In the genomic region with DNA sequence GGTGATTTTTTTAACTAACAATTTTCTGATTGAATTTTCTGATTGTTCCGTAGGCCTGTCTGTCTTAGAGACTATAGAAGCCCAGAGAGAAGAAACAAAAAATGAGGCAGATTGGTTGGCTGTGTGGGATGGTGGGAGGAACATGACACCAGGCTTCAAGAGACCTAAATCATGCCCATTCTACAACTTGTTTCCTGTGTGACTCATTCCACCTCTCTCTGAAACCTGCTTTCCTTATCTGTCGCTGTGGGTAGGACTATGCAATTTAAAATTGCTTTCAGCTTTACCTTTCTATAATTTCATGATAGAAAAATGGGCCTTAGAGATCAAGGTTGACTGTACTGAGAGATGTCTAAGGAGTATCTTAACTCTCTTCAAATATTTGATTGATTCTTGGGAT, we compare ENCODE assay signal across 8 cellular contexts. TPM values are rescaled to one million over a fixed set of nuclear protein-coding genes. Genes with fewer than 3 reads are reported as not detected.
A peak's percentile ranks its signal among the peaks of the same experiment; 100 is the strongest.
DNase-seq lines count a peak whose midpoint lies in the region; ATAC-seq and TF ChIP-seq lines count a peak whose summit lies in the region.

No MANE protein-coding gene starts in this region.

- no peak overlapping the region for H3K4me3 ChIP-seq in Jurkat, Clone E6-1 (ENCODE audit: low read length)
- no peak overlapping the region for H3K4me3 ChIP-seq in mesendoderm (ENCODE audit: low read length)
- no peak overlapping the region for H3K4me3 ChIP-seq in endodermal cell (ENCODE audit: low read length)
- no peak overlapping the region for H3K4me3 ChIP-seq in transverse colon

- H3K36me3 ChIP-seq in mesendoderm (ENCODE audit: control insufficient read depth, insufficient read depth, low read length) (no peaks in the 10 kb centered on the region), endodermal cell (ENCODE audit: control insufficient read depth, insufficient read depth, low read length) (peaks cover 5% of the 10 kb centered on the region), transverse colon (peaks cover 0 to 7% (median 2%) of the 10 kb centered on the region in 4 donors)

- no peaks in the 10 kb centered on the region for H3K9me3 Mint-ChIP-seq in endodermal cell
- H3K9me3 Mint-ChIP-seq in glutamatergic neuron (ENCODE audit: unreplicated experiment), result no peaks in the 10 kb centered on the region

- H4K8ac ChIP-seq in mesendoderm (ENCODE audit: low read depth, low read length), result no peak overlapping the region

- in situ Hi-C loops in GM13976 (cut with MboI; ENCODE audit: low sequenced_read_pairs, unreplicated experiment), result no loop called here
- in situ Hi-C loops in transverse colon (cut with MboI; ENCODE audit: low pct_ligation_motif_present in 1 of 4, low pct_unique_long_range_greater_than_20kb in 1 of 4, low sequenced_read_pairs in 3 of 4), result no loop called here

- no peak overlapping the region for H3K18ac ChIP-seq in mesendoderm (ENCODE audit: low read length)

- H3K27ac Mint-ChIP-seq in endodermal cell, result no peak overlapping the region
- H3K27ac Mint-ChIP-seq in glutamatergic neuron (ENCODE audit: unreplicated experiment), result no peak overlapping the region

- DNase-seq in GM13976 (ENCODE audit: low spot score) (peak; percentile 29), mesendoderm (peak; percentile 66), endodermal cell (no peak), glutamatergic neuron (no peak), transverse colon (no peak)
- DNase-seq in Jurkat, Clone E6-1 (ENCODE audit: low read depth, low spot score), result peak; percentile 82
- peak; percentile 43 for DNase-seq in activated CD8-positive, alpha-beta memory T cell treated with anti-CD3 and anti-CD28 coated beads, Interleukin-2, amount 50 U/mL, for 4 hours

- H3K9me3 ChIP-seq in endodermal cell (ENCODE audit: control insufficient read depth, low read length), result no peaks in the 10 kb centered on the region
- no peaks in the 10 kb centered on the region for H3K9me3 ChIP-seq in transverse colon

- H3K79me2 ChIP-seq in mesendoderm (ENCODE audit: control insufficient read depth, insufficient read depth, low read length), result no peaks in the 10 kb centered on the region

- H3K27me3 ChIP-seq in mesendoderm (ENCODE audit: insufficient read depth, low read length, poor library complexity), result no peaks in the 10 kb centered on the region
- H3K27me3 ChIP-seq in endodermal cell (ENCODE audit: control insufficient read depth, insufficient read depth, low read length, poor library complexity, severe bottlenecking), result no peaks in the 10 kb centered on the region
- no peaks in the 10 kb centered on the region for H3K27me3 ChIP-seq in transverse colon

- no peaks in the 10 kb centered on the region for H3K4me1 ChIP-seq in mesendoderm (ENCODE audit: control insufficient read depth, low read depth, low read length)
- H3K4me1 ChIP-seq in endodermal cell (ENCODE audit: control insufficient read depth, insufficient read depth, low read length), result no peaks in the 10 kb centered on the region
- H3K4me1 ChIP-seq in transverse colon, result peaks cover 0 to 5% (median 0%) of the 10 kb centered on the region in 4 donors

- TF ChIP-seq CTCF in GM13976 (IDR thresholded peaks at IDR 0.05; ENCODE audit: borderline replicate concordance, control extremely low read depth, extremely low read depth, insufficient read depth, missing control alignments) (no peak), endodermal cell (conservative IDR thresholded peaks at IDR 0.05) (no peak), glutamatergic neuron (IDR thresholded peaks at IDR 0.05; ENCODE audit: partially characterized antibody, unreplicated experiment) (no peak), transverse colon (IDR thresholded peaks at IDR 0.05) (no peak)

- no peak overlapping the region for H4K5ac ChIP-seq in mesendoderm (ENCODE audit: low read length)

- H3K36me3 Mint-ChIP-seq in endodermal cell (ENCODE audit: low read depth) (peaks cover 12% of the 10 kb centered on the region), glutamatergic neuron (ENCODE audit: unreplicated experiment) (peaks cover 4% of the 10 kb centered on the region)

- H3K79me1 ChIP-seq in mesendoderm (ENCODE audit: low read length), result no peaks in the 10 kb centered on the region

- no CpG with 5 or more reads among the region's 2 CpGs for WGBS in mesendoderm (ENCODE audit: extremely low coverage, insufficient coverage, low lambda C conversion rate)
- 69% methylated on average over 1 of the region's 2 CpGs; no CpG with 5 or more reads in 1 of the 2 experiments for WGBS in endodermal cell (ENCODE audit: insufficient coverage in 1 of 2, insufficient read length in 1 of 2), 2 experiments
- WGBS in transverse colon (ENCODE audit: low coverage in 1 of 2), 2 donors, result 72 to 83% methylated on average over 1 to 2 of the region's 2 CpGs

- TF ChIP-seq POLR2A in transverse colon (IDR thresholded peaks at IDR 0.05), result no peak

- TF ChIP-seq EP300 in transverse colon (IDR thresholded peaks at IDR 0.05; ENCODE audit: low read depth), result no peak

- ATAC-seq in GM21786 (IDR thresholded peaks at IDR 0.05; ENCODE audit: unreplicated experiment), result peak; percentile 86

- no peak overlapping the region for H3K4me3 Mint-ChIP-seq in endodermal cell
- no peak overlapping the region for H3K4me3 Mint-ChIP-seq in glutamatergic neuron (ENCODE audit: unreplicated experiment)

- H3K27ac ChIP-seq in mesendoderm (ENCODE audit: low read depth, low read length), result no peak overlapping the region
- no peak overlapping the region for H3K27ac ChIP-seq in endodermal cell (ENCODE audit: low read depth, low read length)
- no peak overlapping the region for H3K27ac ChIP-seq in transverse colon

- intact Hi-C loops in transverse colon (cut with DNase I; ENCODE audit: low total_unique reads), result no loop called here

- no peak overlapping the region for H3K56ac ChIP-seq in mesendoderm (ENCODE audit: low read length)

- H2BK5ac ChIP-seq in mesendoderm (ENCODE audit: low read length), result no peak overlapping the region

- H3K9ac ChIP-seq in mesendoderm (ENCODE audit: low read length) (no peak overlapping the region), endodermal cell (ENCODE audit: extremely low read depth, low read length, poor library complexity, severe bottlenecking) (no peak overlapping the region)

- H3K27me3 Mint-ChIP-seq in endodermal cell (ENCODE audit: insufficient read depth), result peaks cover 2% of the 10 kb centered on the region
- peaks cover 2% of the 10 kb centered on the region for H3K27me3 Mint-ChIP-seq in glutamatergic neuron (ENCODE audit: unreplicated experiment)

- no peak overlapping the region for H3K4me2 ChIP-seq in mesendoderm (ENCODE audit: low read length)

- H3K4ac ChIP-seq in mesendoderm (ENCODE audit: low read depth, low read length), result no peak overlapping the region

- H3K4me1 Mint-ChIP-seq in endodermal cell (no peaks in the 10 kb centered on the region), glutamatergic neuron (ENCODE audit: low read depth, unreplicated experiment) (no peaks in the 10 kb centered on the region)

- no peak overlapping the region for H2BK15ac ChIP-seq in mesendoderm (replicated peaks; ENCODE audit: low read depth)

- no peak overlapping the region for H2AK5ac ChIP-seq in mesendoderm (ENCODE audit: low read length)

- no peak overlapping the region for H2BK120ac ChIP-seq in mesendoderm (ENCODE audit: low read depth, low read length)

- no peak overlapping the region for H3K23ac ChIP-seq in mesendoderm (ENCODE audit: low read length)

RNA-seq across cellular contexts. Expression of a gene that starts 44.5 kb away (rescaled TPM):
- 15.0 TPM for polyA plus RNA-seq in Jurkat, Clone E6-1 (2012; ENCODE audit: insufficient read depth, insufficient read length)
- 13.8 TPM for polyA plus RNA-seq in mesendoderm (2013, experiment 1 of 2)
- polyA plus RNA-seq in mesendoderm (2013, experiment 2 of 2), result 13.2 TPM
- total RNA-seq in endodermal cell (10 to 100 TPM; 16.1 to 22.4 TPM), glutamatergic neuron (ENCODE audit: unreplicated experiment) (14.6 TPM), transverse colon (10 to 100 TPM; 20.6 to 91.1 (median 40.0) TPM)
- polyA plus RNA-seq in endodermal cell (2013, experiment 1 of 2), result 13.1 TPM
- 14.6 TPM for polyA plus RNA-seq in endodermal cell (2013, experiment 2 of 2)

RNA-seq across cellular contexts. Expression of a gene that starts 44.8 kb away (rescaled TPM):
- polyA plus RNA-seq in Jurkat, Clone E6-1 (2012; ENCODE audit: insufficient read depth, insufficient read length), result 24.7 TPM
- polyA plus RNA-seq in mesendoderm (2013, experiment 1 of 2), result 34.8 TPM
- 35.0 TPM for polyA plus RNA-seq in mesendoderm (2013, experiment 2 of 2)
- total RNA-seq in endodermal cell, result 10 to 100 TPM; 34.5 to 36.4 TPM
- polyA plus RNA-seq in endodermal cell (2013, experiment 1 of 2), result 35.0 TPM
- polyA plus RNA-seq in endodermal cell (2013, experiment 2 of 2), result 35.4 TPM
- total RNA-seq in glutamatergic neuron (ENCODE audit: unreplicated experiment), result 30.5 TPM
- 10 to 100 TPM in 3 of 4 donors, 1 to 10 TPM in 1; 5.0 to 22.4 (median 12.4) TPM for total RNA-seq in transverse colon

Comparison
In these comparisons a context has a peak if more than half of its experiments do, and no peak if none do; other contexts are left out.
1. DNase-seq: peak in GM13976 (single experiment), Jurkat, Clone E6-1 (single experiment), activated CD8-positive, alpha-beta memory T cell treated with anti-CD3 and anti-CD28 coated beads, Interleukin-2, amount 50 U/mL, for 4 hours (single experiment) and mesendoderm (single experiment); none in endodermal cell (single experiment), glutamatergic neuron (single experiment) and transverse colon (single experiment).